In genomic region chr5:175464414-175465233, GRCh38 we compare ENCODE assay signal across 9 cellular contexts. TPM values are rescaled to one million over a fixed set of nuclear protein-coding genes. Genes with fewer than 3 reads are reported as not detected.
DNase-seq lines count a peak whose midpoint lies in the region; ATAC-seq, FAIRE-seq and TF ChIP-seq lines count a peak whose summit lies in the region.
"Had no signal": no experiment of that assay in that cellular context is flagged by ENCODE, and none has a peak within 500 bp of the region (broad histone marks: within the 10 kb centered on the region; RNA-seq: fewer than 3 reads in every experiment).

No MANE protein-coding gene starts in this region.

- H3K27ac ChIP-seq in endothelial cell of umbilical vein (ENCODE audit: insufficient read depth, low read depth, low read length), result no peak overlapping the region
- H3K27ac ChIP-seq in neural progenitor cell, result no peak overlapping the region

- DNase-seq in COR-L47 (lab: John Stamatoyannopoulos, UW) (peak; percentile 75), NCI-H774 (lab: John Stamatoyannopoulos, UW) (peak; percentile 86), endothelial cell of umbilical vein (ENCODE audit: low read depth, low spot score) (peak; percentile 37), neural progenitor cell (ENCODE audit: low spot score) (peak; percentile 68), ureter (ENCODE audit: low spot score) (peak; percentile 71)
- peak; percentile 86 for DNase-seq in activated CD8-positive, alpha-beta memory T cell treated with anti-CD3 and anti-CD28 coated beads for 24 hours

- no peaks in the 10 kb centered on the region for H4K20me1 ChIP-seq in endothelial cell of umbilical vein (replicated peaks; ENCODE audit: control insufficient read depth, extremely low read depth, insufficient read depth, low read length)
- H4K20me1 ChIP-seq in neural progenitor cell (ENCODE audit: low read depth), result no peaks in the 10 kb centered on the region

- no peaks in the 10 kb centered on the region for H3K9me3 ChIP-seq in endothelial cell of umbilical vein (replicated peaks; ENCODE audit: control insufficient read depth, insufficient read depth, low read length)
- no peaks in the 10 kb centered on the region for H3K9me3 ChIP-seq in neural progenitor cell (ENCODE audit: low read depth)

- peak; percentile 81 for FAIRE-seq in endothelial cell of umbilical vein (lab: Jason Lieb, UNC)
- FAIRE-seq: TTC549 had no signal

- peaks cover 6% of the 10 kb centered on the region for H3K27me3 Mint-ChIP-seq in neural progenitor cell (ENCODE audit: insufficient read depth, low read depth)

- no peaks in the 10 kb centered on the region for H3F3A ChIP-seq in neural progenitor cell (ENCODE audit: low read depth)

- no TSS peak for BruUV-seq in endothelial cell of umbilical vein (replicated peaks; lab: Mats Ljungman, UMichigan)

- CTCF ChIA-PET in endothelial cell of umbilical vein (lab: Charles Lee), result interaction anchor here (0.7 to 3.4 kb wide), 16 partner anchors 8 to 92 kb away, joined by 3 to 29 read pairs (median 5); partner anchors contain the start of genes DRD1 and SFXN1

- TF ChIP-seq CTCF in endothelial cell of umbilical vein (IDR thresholded peaks at IDR 0.05; ENCODE audit: extremely low read depth in 1 of 2, insufficient read depth in 1 of 2, low read depth in 1 of 2, low read length in 2 of 2) (peak; percentile 45 to 62), neural progenitor cell (IDR thresholded peaks at IDR 0.05) (peak; percentile 74)

- POLR2A ChIA-PET in endothelial cell of umbilical vein (lab: Charles Lee), result no interaction called here

- H3K79me2 ChIP-seq in endothelial cell of umbilical vein (ENCODE audit: control insufficient read depth, insufficient read depth, low read length) (no peaks in the 10 kb centered on the region), neural progenitor cell (ENCODE audit: low read depth) (no peaks in the 10 kb centered on the region)

- H3K4me2 ChIP-seq in endothelial cell of umbilical vein (ENCODE audit: insufficient read depth, low read length) (no peak overlapping the region), neural progenitor cell (no peak overlapping the region)

- no peaks in the 10 kb centered on the region for H3K9me3 Mint-ChIP-seq in neural progenitor cell

- dilution Hi-C loops in endothelial cell of umbilical vein (cut with MboI; ENCODE audit: extremely low pct_ligation_motif_present, low sequenced_read_pairs), result no loop called here

- peaks cover 11% of the 10 kb centered on the region for H3K4me1 Mint-ChIP-seq in neural progenitor cell

- no peak overlapping the region for H3K27ac Mint-ChIP-seq in neural progenitor cell

- H3K4me3 Mint-ChIP-seq in neural progenitor cell, result no peak overlapping the region

- ATAC-seq in GM19351 (IDR thresholded peaks at IDR 0.05; ENCODE audit: unreplicated experiment) (peak; percentile 99), HG03280 (IDR thresholded peaks at IDR 0.05; ENCODE audit: unreplicated experiment) (peak; percentile 98)

- no peaks in the 10 kb centered on the region for H3K9me1 ChIP-seq in endothelial cell of umbilical vein (replicated peaks; ENCODE audit: control insufficient read depth, extremely low read depth, insufficient read depth, low read length)

- no peaks in the 10 kb centered on the region for H3K36me3 ChIP-seq in endothelial cell of umbilical vein (ENCODE audit: control insufficient read depth in 2 of 2, extremely low read depth in 1 of 2, insufficient read depth in 2 of 2, low read length in 2 of 2)
- no peaks in the 10 kb centered on the region for H3K36me3 ChIP-seq in neural progenitor cell

- H3K9ac ChIP-seq in endothelial cell of umbilical vein (replicated peaks; ENCODE audit: extremely low read depth, insufficient read depth, low read length) (no peak overlapping the region), neural progenitor cell (no peak overlapping the region)

- H3K4me1 ChIP-seq in endothelial cell of umbilical vein (ENCODE audit: control insufficient read depth, extremely low read depth, insufficient read depth, low read length), result no peaks in the 10 kb centered on the region
- no peaks in the 10 kb centered on the region for H3K4me1 ChIP-seq in neural progenitor cell

- TF ChIP-seq POLR2A in endothelial cell of umbilical vein (IDR thresholded peaks at IDR 0.05; ENCODE audit: low read depth, low read length), result no peak

- no peak overlapping the region for H2AFZ ChIP-seq in endothelial cell of umbilical vein (ENCODE audit: low read depth, low read length)
- H2AFZ ChIP-seq in neural progenitor cell (replicated peaks), result peak overlapping the region; percentile 66

- peaks cover 0 to 1% of the 10 kb centered on the region in 2 experiments for H3K27me3 ChIP-seq in endothelial cell of umbilical vein (ENCODE audit: control insufficient read depth in 2 of 2, insufficient read depth in 2 of 2, low read length in 2 of 2)
- H3K27me3 ChIP-seq in neural progenitor cell, result no peaks in the 10 kb centered on the region

- H3K4me3 ChIP-seq in endothelial cell of umbilical vein (replicated peaks in 1 of 3; ENCODE audit: insufficient read depth in 1 of 3, low read depth in 1 of 3, low read length in 3 of 3), result no peak overlapping the region
- H3K4me3 ChIP-seq in neural progenitor cell, result no peak overlapping the region

- H3K36me3 Mint-ChIP-seq in neural progenitor cell, result no peaks in the 10 kb centered on the region

- intact Hi-C loops in endothelial cell of umbilical vein (cut with micrococcal nuclease), result no loop called here

TF ChIP-seq in endothelial cell of umbilical vein, 7 proteins besides CTCF, POLR2A, EP300 and RAD21:
- no peak for TF ChIP-seq JUN (IDR thresholded peaks at IDR 0.05; ENCODE audit: borderline replicate concordance, insufficient read depth, insufficient read length, low read depth)
- TF ChIP-seq, protein P1, sequence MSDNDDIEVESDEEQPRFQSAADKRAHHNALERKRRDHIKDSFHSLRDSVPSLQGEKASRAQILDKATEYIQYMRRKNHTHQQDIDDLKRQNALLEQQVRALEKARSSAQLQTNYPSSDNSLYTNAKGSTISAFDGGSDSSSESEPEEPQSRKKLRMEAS (IDR thresholded peaks at IDR 0.05; ENCODE audit: insufficient read depth, insufficient read length), result no peak
- TF ChIP-seq POLR2AphosphoS5 (IDR thresholded peaks at IDR 0.05; ENCODE audit: insufficient read depth, low read depth, low read length), result no peak
- no peak for TF ChIP-seq FOS (IDR thresholded peaks at IDR 0.05; ENCODE audit: borderline replicate concordance, insufficient read depth, low read length)
- no peak for TF ChIP-seq MYC (IDR thresholded peaks at IDR 0.05; ENCODE audit: low read depth, low read length)
- no peak for TF ChIP-seq EZH2 (IDR thresholded peaks at IDR 0.05; ENCODE audit: borderline replicate concordance, low read depth, low read length, severe bottlenecking)
- TF ChIP-seq GATA2 (IDR thresholded peaks at IDR 0.05; ENCODE audit: insufficient read depth, insufficient read length, low read depth, low read length), result no peak

RNA-seq across cellular contexts. Expression of gene SFXN1, which starts 13.7 kb away (rescaled TPM):
- total RNA-seq in endothelial cell of umbilical vein, result 69.3 and 77.3 TPM in 2 replicates
- 55.4 and 61.7 TPM in 2 replicates for polyA plus RNA-seq in endothelial cell of umbilical vein
- polyA plus RNA-seq in endothelial cell of umbilical vein (2011; cell fraction: cytosol; rRNA removed), result 73.3 and 73.5 TPM in 2 replicates
- 58.2 and 67.3 TPM in 2 replicates for polyA plus RNA-seq in endothelial cell of umbilical vein (2011; cell fraction: nucleus; rRNA removed)
- 41.6 and 74.0 TPM in 2 replicates for polyA plus RNA-seq in endothelial cell of umbilical vein (2012)
- polyA minus RNA-seq in endothelial cell of umbilical vein, result 136 and 157 TPM in 2 replicates
- 51.8 TPM for polyA minus RNA-seq in endothelial cell of umbilical vein (2011; cell fraction: cytosol; rRNA and poly(A)+ RNA removed)
- 52.1 and 52.7 TPM in 2 replicates for polyA minus RNA-seq in endothelial cell of umbilical vein (2011; cell fraction: nucleus; rRNA and poly(A)+ RNA removed)
- 146 and 181 TPM in 2 replicates for total RNA-seq in neural progenitor cell (ENCODE audit: low replicate concordance)
- 36.4 TPM for total RNA-seq in ureter

RNA-seq across cellular contexts. Expression of gene DRD1, which starts 20.6 kb away (rescaled TPM):
- not detected in 2 replicates for total RNA-seq in endothelial cell of umbilical vein
- polyA plus RNA-seq in endothelial cell of umbilical vein, result not detected in 2 replicates
- polyA plus RNA-seq in endothelial cell of umbilical vein (2011; cell fraction: cytosol; rRNA removed), result not detected in 2 replicates
- not detected in 2 replicates for polyA plus RNA-seq in endothelial cell of umbilical vein (2011; cell fraction: nucleus; rRNA removed)
- not detected in 2 replicates for polyA plus RNA-seq in endothelial cell of umbilical vein (2012)
- polyA minus RNA-seq in endothelial cell of umbilical vein, result not detected in 2 replicates
- not detected for polyA minus RNA-seq in endothelial cell of umbilical vein (2011; cell fraction: cytosol; rRNA and poly(A)+ RNA removed)
- not detected in 2 replicates for polyA minus RNA-seq in endothelial cell of umbilical vein (2011; cell fraction: nucleus; rRNA and poly(A)+ RNA removed)
- 0.09 TPM in 1 of 2 replicates, not detected in the other for total RNA-seq in neural progenitor cell (ENCODE audit: low replicate concordance)
- 2.9 TPM for total RNA-seq in ureter
